8 cellular contexts compared by ENCODE assay signal in genomic region chr11:124800226-124800929, GRCh38. TPM values are rescaled to one million over a fixed set of nuclear protein-coding genes. Genes with fewer than 3 reads are reported as not detected.
A peak's percentile ranks its signal among the peaks of the same experiment; 100 is the strongest.
DNase-seq lines count a peak whose midpoint lies in the region; ATAC-seq and TF ChIP-seq lines count a peak whose summit lies in the region.

Gene MSANTD2, minus strand, starts transcription at chr11:124800406. Its CDS starts 26 bp downstream, at chr11:124800380.

- CTCF ChIA-PET in CD8-positive, alpha-beta T cell (lab: Charles Lee), result interaction anchor here (0.8 to 5.9 kb wide), 10 partner anchors 8 to 156 kb away, joined by 3 to 46 read pairs (median 5); partner anchors contain the start of gene ESAM

- H3K9me3 ChIP-seq in CD8-positive, alpha-beta T cell (ENCODE audit: low read length), result no peaks in the 10 kb centered on the region

- peak; percentile 57 to 88 (median 78) for DNase-seq in CD8-positive, alpha-beta T cell
- DNase-seq in NOMO-1 treated with dmso at 0.1 percent for 144 hours (lab: John Stamatoyannopoulos, UW; ENCODE audit: unreplicated experiment) (peak; percentile 57), activated T-cell treated with anti-CD3 and anti-CD28 coated beads for 1 hour (ENCODE audit: low read depth) (peak; percentile 63), epidermal melanocyte (ENCODE audit: insufficient read length, low spot score) (peak; percentile 55), middle frontal gyrus (ENCODE audit: extremely low spot score, low spot score) (peak; percentile 70)
- DNase-seq in stimulated activated CD8-positive, alpha-beta memory T cell treated with anti-CD3 and anti-CD28 coated beads, Interleukin-2, amount 100 ng/mL, for 48 hours (ENCODE audit: low read depth in 2 of 2), result peak; percentile 75 to 76

- POLR2A ChIA-PET in CD8-positive, alpha-beta T cell (lab: Charles Lee), result interaction anchor here (0.7 to 5.3 kb wide), 7 partner anchors 40 to 178 kb away, joined by 3 to 26 read pairs (median 5); partner anchors contain the start of gene TBRG1

- H3K4me3 Mint-ChIP-seq in CD8-positive, alpha-beta T cell, result peak within 1 kb of the TSS; percentile 96

- no peak for TF ChIP-seq CTCF in CD8-positive, alpha-beta T cell (IDR thresholded peaks at IDR 0.05)

- no peaks in the 10 kb centered on the region for H3K27me3 Mint-ChIP-seq in CD8-positive, alpha-beta T cell (ENCODE audit: low read depth)

- H3K27me3 ChIP-seq in CD8-positive, alpha-beta T cell (ENCODE audit: insufficient read depth, low read length), result no peaks in the 10 kb centered on the region

- H3K9me3 Mint-ChIP-seq in CD8-positive, alpha-beta T cell, result no peaks in the 10 kb centered on the region

- peak within 1 kb of the TSS; percentile 72 for H3K4me3 ChIP-seq in CD8-positive, alpha-beta T cell (ENCODE audit: low read depth, low read length)

- peak; percentile 76 for ATAC-seq in CD8-positive, alpha-beta T cell
- ATAC-seq in GM19397 (IDR thresholded peaks at IDR 0.05; ENCODE audit: unreplicated experiment), result peak; percentile 92
- peak; percentile 61 for ATAC-seq in HG03558 (IDR thresholded peaks at IDR 0.05; ENCODE audit: extremely low read depth, unreplicated experiment)

- peaks cover 32% of the 10 kb centered on the region for H3K4me1 Mint-ChIP-seq in CD8-positive, alpha-beta T cell (ENCODE audit: low read depth)

- no peaks in the 10 kb centered on the region for H3K36me3 ChIP-seq in CD8-positive, alpha-beta T cell (ENCODE audit: insufficient read depth, low read length)

- peak within 1 kb of the TSS; percentile 91 for H3K27ac ChIP-seq in CD8-positive, alpha-beta T cell (ENCODE audit: low read depth, low read length)

- peak within 1 kb of the TSS; percentile 96 for H3K27ac Mint-ChIP-seq in CD8-positive, alpha-beta T cell

- H3K36me3 Mint-ChIP-seq in CD8-positive, alpha-beta T cell, result peaks cover 5% of the 10 kb centered on the region

- H3K4me1 ChIP-seq in CD8-positive, alpha-beta T cell (ENCODE audit: insufficient read depth, low read length), result peaks cover 17% of the 10 kb centered on the region

- intact Hi-C loops in CD8-positive, alpha-beta T cell (cut with DNase I, micrococcal nuclease), result loop anchor here (1.0 to 5.0 kb wide), 12 partner anchors 36 to 1477 kb away; partner anchors contain the start of genes CCDC15 (in 2 of the 2), ESAM (in 1 of the 2), SIAE (in 1 of the 2) and SPA17 (in 1 of the 2)

RNA-seq across cellular contexts. Expression of gene MSANTD2, which starts in this region (rescaled TPM):
- 1 to 10 TPM; 4.3 to 4.5 TPM for total RNA-seq in CD8-positive, alpha-beta T cell

Comparison
In these comparisons a context has a peak if more than half of its experiments do, and no peak if none do; other contexts are left out.
1. Peak in every context shown above with its lines: DNase-seq, ATAC-seq, H3K4me3 ChIP-seq and H3K27ac ChIP-seq.